1 cellular context compared by ENCODE assay signal in the genomic region with DNA sequence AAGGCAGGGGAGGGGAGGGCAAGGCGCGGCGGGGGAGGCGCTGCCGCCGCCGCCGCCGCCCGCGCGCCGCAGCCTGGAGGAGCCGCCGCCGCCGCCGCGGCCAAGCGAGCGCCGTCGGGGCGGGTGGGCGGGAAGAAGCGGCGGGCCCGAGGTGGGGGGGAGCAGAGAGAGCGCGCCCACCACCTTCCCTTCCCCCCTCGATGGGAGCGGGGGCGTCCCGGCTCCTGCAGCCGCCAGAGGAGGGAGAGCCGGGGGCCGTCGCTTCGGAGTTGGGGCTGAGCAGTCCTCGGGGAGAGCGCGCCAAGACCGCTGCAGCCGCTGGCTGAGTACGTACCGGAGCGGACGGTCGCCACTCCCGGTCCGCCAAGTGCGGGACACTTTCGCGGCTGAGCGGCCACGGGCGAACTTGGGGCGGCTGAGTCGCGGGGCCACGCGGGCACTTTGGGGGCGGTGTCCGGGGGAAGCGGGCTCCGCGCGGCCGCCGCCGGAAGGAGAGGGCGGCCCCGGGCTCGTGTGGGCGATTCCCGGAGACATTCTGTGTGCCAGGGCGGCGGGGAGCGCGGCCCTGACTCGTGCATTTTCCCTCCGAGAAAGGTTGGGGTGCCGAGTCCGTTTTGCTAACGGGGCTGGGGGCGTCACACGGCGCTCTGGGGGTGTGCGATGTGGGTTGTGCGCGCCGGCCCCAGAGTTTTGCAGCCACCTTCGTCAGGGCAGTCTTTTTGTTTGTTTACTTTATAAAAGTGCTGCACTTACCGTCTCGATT.
TF ChIP-seq lines count a peak whose summit lies in the region.

A gene with protein sequence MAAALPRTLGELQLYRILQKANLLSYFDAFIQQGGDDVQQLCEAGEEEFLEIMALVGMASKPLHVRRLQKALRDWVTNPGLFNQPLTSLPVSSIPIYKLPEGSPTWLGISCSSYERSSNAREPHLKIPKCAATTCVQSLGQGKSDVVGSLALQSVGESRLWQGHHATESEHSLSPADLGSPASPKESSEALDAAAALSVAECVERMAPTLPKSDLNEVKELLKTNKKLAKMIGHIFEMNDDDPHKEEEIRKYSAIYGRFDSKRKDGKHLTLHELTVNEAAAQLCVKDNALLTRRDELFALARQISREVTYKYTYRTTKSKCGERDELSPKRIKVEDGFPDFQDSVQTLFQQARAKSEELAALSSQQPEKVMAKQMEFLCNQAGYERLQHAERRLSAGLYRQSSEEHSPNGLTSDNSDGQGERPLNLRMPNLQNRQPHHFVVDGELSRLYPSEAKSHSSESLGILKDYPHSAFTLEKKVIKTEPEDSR (plus strand): TSS at position 49 of the 763 bp plus-strand sequence. CDS start 10,094 bp downstream, outside the sequence.

TF ChIP-seq in A549, 52 proteins besides CTCF, POLR2A, EP300 and RAD21 (continued from another document):
- TF ChIP-seq PHF8 (IDR thresholded peaks at IDR 0.05; ENCODE audit: borderline replicate concordance, low read depth): peak; percentile 39; the same call in 1 of the 2 replicates
- TF ChIP-seq FOSB (CRISPR knock-in tag; IDR thresholded peaks at IDR 0.05): no peak
- no peak for TF ChIP-seq USF2 (IDR thresholded peaks at IDR 0.05)
- no peak for TF ChIP-seq KDM1A (IDR thresholded peaks at IDR 0.05; ENCODE audit: low read depth)
- TF ChIP-seq SREBF2 (IDR thresholded peaks at IDR 0.05): no peak
- peak in 1 of 2 experiments; percentile 71; a peak in 3 of 5 replicates for TF ChIP-seq JUN (IDR thresholded peaks at IDR 0.05)
- TF ChIP-seq HDAC2 (IDR thresholded peaks at IDR 0.05): peak; percentile 46; the same call in 1 of the 2 replicates
- TF ChIP-seq HMGXB4 (CRISPR knock-in tag; IDR thresholded peaks at IDR 0.05; ENCODE audit: borderline replicate concordance): 0 out of 2 replicates have a peak, but pooled peaks have one; percentile 41
- TF ChIP-seq ZFP36 (IDR thresholded peaks at IDR 0.05; ENCODE audit: borderline replicate concordance, partially characterized antibody): no peak
- TF ChIP-seq EHMT2 (IDR thresholded peaks at IDR 0.05; ENCODE audit: low read depth): no peak
- no peak for TF ChIP-seq ESRRA (IDR thresholded peaks at IDR 0.05; ENCODE audit: borderline replicate concordance, low read length)
- no peak for TF ChIP-seq ZSCAN20 (CRISPR knock-in tag; IDR thresholded peaks at IDR 0.05)
- TF ChIP-seq ZC3H11A (IDR thresholded peaks at IDR 0.05): no peak
- TF ChIP-seq HOXB5 (CRISPR knock-in tag; IDR thresholded peaks at IDR 0.05): no peak
- TF ChIP-seq ATOH8 (CRISPR knock-in tag; IDR thresholded peaks at IDR 0.05; ENCODE audit: low read depth): no peak
- TF ChIP-seq EHF (CRISPR knock-in tag; IDR thresholded peaks at IDR 0.05): no peak
- no peak for TF ChIP-seq ZNF302 (CRISPR knock-in tag; IDR thresholded peaks at IDR 0.05)
- TF ChIP-seq JUNB (IDR thresholded peaks at IDR 0.05): no peak
- no peak for TF ChIP-seq NFE2L2 (conservative IDR thresholded peaks at IDR 0.05; ENCODE audit: low read length)
- TF ChIP-seq CHD2 (IDR thresholded peaks at IDR 0.05; ENCODE audit: low read length, partially characterized antibody): no peak
- no peak for TF ChIP-seq POLR2AphosphoS2 (conservative IDR thresholded peaks at IDR 0.05; ENCODE audit: low read length)
- TF ChIP-seq RCOR1 (IDR thresholded peaks at IDR 0.05; ENCODE audit: low read depth, low read length): no peak
TF ChIP-seq in A549: peak in this region for 6.
